In the genomic region with DNA sequence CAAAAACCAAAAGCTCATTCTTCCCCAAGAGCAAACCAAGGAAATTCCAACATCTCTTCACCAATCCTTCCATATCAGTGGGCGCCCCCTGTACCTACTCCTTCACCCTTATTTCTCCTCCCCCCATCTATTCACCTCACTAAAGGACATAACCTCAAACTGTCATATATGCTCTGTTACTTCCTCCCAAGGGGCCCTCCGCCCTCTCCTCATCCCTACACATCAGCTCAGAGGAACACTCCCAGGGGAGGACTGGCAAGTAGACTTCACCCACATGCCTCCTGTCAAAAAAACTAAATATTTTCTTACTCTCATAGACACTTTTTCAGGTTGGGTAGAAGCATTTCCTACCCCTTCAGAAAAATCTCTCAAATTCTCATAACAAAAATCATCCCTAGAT, we compare ENCODE assay signal across 9 cellular contexts. TPM values are rescaled to one million over a fixed set of nuclear protein-coding genes. Genes with fewer than 3 reads are reported as not detected.
"Had no signal": no experiment of that assay in that cellular context is flagged by ENCODE, and none has a peak within 500 bp of the region (broad histone marks: within the 10 kb centered on the region; RNA-seq: fewer than 3 reads in every experiment).

No MANE protein-coding gene starts in this region.

- H2AFZ ChIP-seq: GM23248 had no signal

- H3K4me3 ChIP-seq: GM23248, HAP-1, K562 had no signal

- H3K27ac Mint-ChIP-seq: HFFc6 had no signal

- H3K9ac ChIP-seq: GM23248 had no signal

- H3K27ac ChIP-seq: GM23248 had no signal

- H3K4me1 ChIP-seq: HAP-1 had no signal

- H3K9me3 ChIP-seq: HAP-1 had no signal

- H3K4me3 Mint-ChIP-seq: HFFc6 had no signal

- DNase-seq: GM23248, GOT3, H7, HFFc6, IMR-90, KG1 had no signal

- H3K36me3 ChIP-seq: HAP-1 had no signal

- ATAC-seq: HCT116, K562 had no signal

RNA-seq across cellular contexts. Expression of a gene that starts 2.4 kb away (rescaled TPM):
- total RNA-seq: GM23248, H7, HFFc6, IMR-90 had no signal
